Comparison of ENCODE assay signal across 21 cellular contexts in the genomic region with DNA sequence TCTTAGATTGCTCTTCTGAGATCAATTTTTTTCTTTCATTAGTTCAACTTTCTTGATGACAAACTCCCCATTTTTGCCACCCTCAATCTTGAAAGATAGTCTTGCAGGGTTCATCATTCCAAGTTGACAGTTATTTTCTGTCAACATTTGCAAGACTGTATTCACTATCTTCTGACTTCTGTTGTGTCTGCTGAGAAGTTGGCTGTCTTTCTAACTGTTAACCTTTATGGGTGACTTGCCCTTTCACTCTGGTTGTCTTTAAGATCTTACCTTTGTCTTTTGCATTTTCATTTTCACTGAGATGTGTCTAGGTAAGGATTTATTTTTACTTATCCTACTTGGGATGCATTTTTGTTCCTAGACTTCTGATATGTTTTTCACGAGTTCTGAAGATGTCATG. TPM values are rescaled to one million over a fixed set of nuclear protein-coding genes. Genes with fewer than 3 reads are reported as not detected.
DNase-seq lines count a peak whose midpoint lies in the region; ATAC-seq, FAIRE-seq and TF ChIP-seq lines count a peak whose summit lies in the region.
"Had no signal": no experiment of that assay in that cellular context is flagged by ENCODE, and none has a peak within 500 bp of the region (broad histone marks: within the 10 kb centered on the region; RNA-seq: fewer than 3 reads in every experiment).

No MANE protein-coding gene starts in this region.

- H3K4me3 ChIP-seq in HCT116 (replicated peaks in 1 of 2; ENCODE audit: low read depth in 1 of 2, low read length in 2 of 2) = no peak overlapping the region
- no peak overlapping the region for H3K4me3 ChIP-seq in GM12878
- no peak overlapping the region for H3K4me3 ChIP-seq in stomach
- H3K4me3 ChIP-seq: BLaER1 treated with 17β-estradiol and CSF1 and Interleukin-3, amounts not matched to agents 10 nM and 100 nM had no signal

- H3K36me3 ChIP-seq in HCT116 (ENCODE audit: control insufficient read depth in 1 of 2, insufficient read depth in 2 of 2, low read length in 2 of 2) (no peaks in the 10 kb centered on the region), GM12878 (ENCODE audit: control insufficient read depth in 2 of 2, insufficient read depth in 2 of 2, low read length in 1 of 2) (no peaks in the 10 kb centered on the region), stomach (no peaks in the 10 kb centered on the region)
- H3K36me3 ChIP-seq: BLaER1 treated with 17β-estradiol and CSF1 and Interleukin-3, amounts not matched to agents 10 nM and 100 nM had no signal

- no peaks in the 10 kb centered on the region for H3K79me2 ChIP-seq in HCT116 (ENCODE audit: insufficient read depth, low read length)
- no peaks in the 10 kb centered on the region for H3K79me2 ChIP-seq in GM12878 (ENCODE audit: control insufficient read depth, insufficient read depth, low read length)

- H3K9ac ChIP-seq in HCT116 (ENCODE audit: low read length) (no peak overlapping the region), GM12878 (ENCODE audit: control insufficient read depth, insufficient read depth, low read length) (no peak overlapping the region)
- H3K9ac ChIP-seq: BLaER1 treated with 17β-estradiol and CSF1 and Interleukin-3, amounts not matched to agents 10 nM and 100 nM had no signal

- TF ChIP-seq EP300 in GM12878 (IDR thresholded peaks at IDR 0.05; ENCODE audit: borderline replicate concordance in 1 of 2, control insufficient read depth in 1 of 2, low read depth in 2 of 2, low read length in 2 of 2) = no peak
- TF ChIP-seq EP300 in stomach (IDR thresholded peaks at IDR 0.05) = no peak

- H4K20me1 ChIP-seq in HCT116 (ENCODE audit: insufficient read depth) (no peaks in the 10 kb centered on the region), GM12878 (ENCODE audit: control insufficient read depth, insufficient read depth) (no peaks in the 10 kb centered on the region)
- H4K20me1 ChIP-seq: BLaER1 treated with 17β-estradiol and CSF1 and Interleukin-3, amounts not matched to agents 10 nM and 100 nM had no signal

- FAIRE-seq in H54 (lab: Jason Lieb, UNC) (peak; percentile 6), GM12878 (lab: Jason Lieb, UNC) (no peak)
- FAIRE-seq: A204.1, D721Med, G401.6, GM12892, GM18507 had no signal

- peaks cover 0 to 10% of the 10 kb centered on the region in 2 experiments; a peak in 1 of 4 replicates for H3K4me1 ChIP-seq in HCT116 (ENCODE audit: control insufficient read depth in 1 of 2, insufficient read depth in 2 of 2, low read length in 2 of 2)
- H3K4me1 ChIP-seq in GM12878 (ENCODE audit: control insufficient read depth, insufficient read depth, low read length) = peaks cover 6% of the 10 kb centered on the region
- H3K4me1 ChIP-seq in stomach = peaks cover 0 to 7% (median 2%) of the 10 kb centered on the region in 4 donors

- no peak for ATAC-seq in HCT116
- ATAC-seq in GM12878 = no peak
- no peak for ATAC-seq in HG03521 (IDR thresholded peaks at IDR 0.05; ENCODE audit: unreplicated experiment)
- ATAC-seq: CD8-positive, alpha-beta T cell had no signal

- H3K27ac ChIP-seq in HCT116 (ENCODE audit: low read depth, low read length) (no peak overlapping the region), GM12878 (ENCODE audit: control insufficient read depth, insufficient read depth) (no peak overlapping the region), stomach (no peak overlapping the region)
- H3K27ac ChIP-seq: BLaER1 treated with 17β-estradiol and CSF1 and Interleukin-3, amounts not matched to agents 10 nM and 100 nM; C4-2B had no signal

- H2AFZ ChIP-seq in HCT116 (ENCODE audit: low read depth, low read length, poor library complexity, severe bottlenecking) = no peak overlapping the region
- H2AFZ ChIP-seq in GM12878 (ENCODE audit: control insufficient read depth, low read depth, low read length) = no peak overlapping the region

- TF ChIP-seq CTCF in HCT116 (IDR thresholded peaks at IDR 0.05 in 2 of 3, conservative IDR thresholded peaks at IDR 0.05 in 1 of 3; ENCODE audit: borderline replicate concordance in 1 of 3, insufficient read depth in 1 of 3, low read depth in 2 of 3, low read length in 2 of 3) = no peak
- no peak for TF ChIP-seq CTCF in GM12878 (IDR thresholded peaks at IDR 0.05 in 2 of 3, conservative IDR thresholded peaks at IDR 0.05 in 1 of 3; ENCODE audit: control insufficient read depth in 2 of 3, extremely low read depth in 1 of 3, insufficient read depth in 1 of 3, low read depth in 3 of 3, low read length in 3 of 3)
- no peak for TF ChIP-seq CTCF in stomach (IDR thresholded peaks at IDR 0.05)

- POLR2A ChIA-PET in HCT116 (lab: Charles Lee) = no interaction called here
- POLR2A ChIA-PET in GM12878 (lab: Charles Lee) = no interaction called here

- RAD21 ChIA-PET in HCT116 (lab: Charles Lee; ENCODE audit: low non-redundant PET in 1 of 2, low total read pairs in 2 of 2, uncharacterized antibody in 2 of 2, unreplicated experiment in 2 of 2) = no interaction called here
- RAD21 ChIA-PET in GM12878 (lab: Charles Lee; ENCODE audit: unreplicated experiment) = no interaction called here

- intact Hi-C loops in HCT116 (cut with micrococcal nuclease) (no loop called here), GM12878 (cut with micrococcal nuclease; ENCODE audit: unreplicated experiment) (no loop called here), stomach (cut with DNase I; ENCODE audit: low total_unique reads) (no loop called here)

- peaks cover 3 to 5% of the 10 kb centered on the region in 2 experiments; a peak in 1 of 4 replicates for H3K9me3 ChIP-seq in HCT116 (ENCODE audit: control insufficient read depth in 1 of 2, insufficient read depth in 1 of 2, low read depth in 1 of 2, low read length in 2 of 2)
- peaks cover 6% of the 10 kb centered on the region for H3K9me3 ChIP-seq in GM12878 (replicated peaks; ENCODE audit: control insufficient read depth, insufficient read depth, low read length)
- peaks cover 3 to 10% (median 6%) of the 10 kb centered on the region in 4 donors for H3K9me3 ChIP-seq in stomach

- H3K9me2 ChIP-seq in HCT116 (ENCODE audit: insufficient read depth) = no peaks in the 10 kb centered on the region

- no peak for TF ChIP-seq RAD21 in HCT116 (IDR thresholded peaks at IDR 0.05; ENCODE audit: low read depth)
- TF ChIP-seq RAD21 in GM12878 (IDR thresholded peaks at IDR 0.05; ENCODE audit: insufficient read depth, low read depth, low read length) = no peak

- DNase-seq in H54 (ENCODE audit: insufficient read length, low spot score) = no peak
- no peak for DNase-seq in HCT116 (ENCODE audit: low read depth, low spot score)
- no peak for DNase-seq in GM12878 (ENCODE audit: low read depth, low spot score)
- no peak for DNase-seq in ACHN
- DNase-seq in stomach = no peak
- DNase-seq: 8988T; AML-193; Caco-2; Calu3; CD4-positive, alpha-beta T cell; CD8-positive, alpha-beta T cell; DMS79 treated with DMSO at 0.1 percent for 48 hours; GF-D8 had no signal

- TF ChIP-seq POLR2A in H54 (IDR thresholded peaks at IDR 0.05; ENCODE audit: low read depth, low read length) (no peak), HCT116 (IDR thresholded peaks at IDR 0.05; ENCODE audit: borderline replicate concordance, extremely low read depth, insufficient read depth, insufficient read length) (no peak), GM12878 (IDR thresholded peaks at IDR 0.05; ENCODE audit: low read depth, low read length) (no peak), stomach (IDR thresholded peaks at IDR 0.05) (no peak)

- in situ Hi-C loops in GM12878 (cut with MboI) (loop anchor here (25.0 kb wide), 1 partner anchor 529 kb away; no protein-coding TSS in a partner anchor), ACHN (cut with HindIII; ENCODE audit: low pct_ligation_motif_present, low pct_unique_long_range_greater_than_20kb, low sequenced_read_pairs) (no loop called here)

- BruUV-seq in HCT116 (replicated peaks; lab: Mats Ljungman, UMichigan) = no TSS peak
- BruUV-seq in GM12878 (replicated peaks; lab: Mats Ljungman, UMichigan) = no TSS peak

- H3K4me2 ChIP-seq in HCT116 (ENCODE audit: low read length) = no peak overlapping the region
- H3K4me2 ChIP-seq in GM12878 (ENCODE audit: control insufficient read depth, insufficient read depth) = no peak overlapping the region
- H3K4me2 ChIP-seq: BLaER1 treated with 17β-estradiol and CSF1 and Interleukin-3, amounts not matched to agents 10 nM and 100 nM had no signal

- CTCF ChIA-PET in HCT116 (lab: Charles Lee) = no interaction called here
- CTCF ChIA-PET in GM12878 (lab: Yijun Ruan, JAX) = interaction anchor here (1.3 to 1.7 kb wide), 2 partner anchors 13 to 205 kb away, joined by 3 to 5 read pairs; no protein-coding TSS in a partner anchor

- 33% methylated on average over 1 of the region's 1 CpG for WGBS in GM12878 (ENCODE audit: insufficient coverage, insufficient replicate concordance, low lambda C conversion rate, missing lambda C conversion rate)
- WGBS in stomach, 5 donors = 67 to 89% (median 79%) methylated on average over 1 of the region's 1 CpG

- SMC1A ChIA-PET in GM12878 (lab: Charles Lee; ENCODE audit: uncharacterized antibody, unreplicated experiment) = no interaction called here

- H3K27me3 ChIP-seq in HCT116 (ENCODE audit: insufficient read depth, low read length) (no peaks in the 10 kb centered on the region), GM12878 (replicated peaks in 1 of 2; ENCODE audit: control insufficient read depth in 2 of 2, insufficient read depth in 2 of 2, low read length in 1 of 2) (no peaks in the 10 kb centered on the region), stomach (peaks cover 0 to 9% (median 0%) of the 10 kb centered on the region in 3 donors)
- H3K27me3 ChIP-seq: BLaER1 treated with 17β-estradiol and CSF1 and Interleukin-3, amounts not matched to agents 10 nM and 100 nM had no signal

RNA-seq across cellular contexts. Expression of gene PIGZ, which starts 14.6 kb away (rescaled TPM):
- total RNA-seq in HCT116 (2021; ENCODE audit: unreplicated experiment) (1.4 TPM), GM12878 (2014; rRNA removed) (0.54 and 0.85 TPM in 2 replicates), GM12878 (2014; rRNA removed; fragmentation: Illumina TruSeq; extraction: Trizol) (0.31 and 0.69 TPM in 2 replicates), GM12878 (2021) (0.90 and 1.2 TPM in 2 replicates), stomach (100 to 1,000 TPM in 1 of 5 donors, 10 to 100 TPM in 1, 1 to 10 TPM in 3; 1.2 to 125 (median 9.2) TPM)
- polyA plus RNA-seq in HCT116 (2012) = 1.5 and 2.0 TPM in 2 replicates
- total RNA-seq in GM12878 (2013; cell fraction: nucleolus; rRNA removed) = 5.9 and 7.0 TPM in 2 replicates
- 1.5 TPM for polyA plus RNA-seq in GM12878 (2011; ENCODE audit: low read depth)
- polyA plus RNA-seq in GM12878 (2011; rRNA removed) (0.29 and 0.42 TPM in 2 replicates), GM12878 (2014; fragmentation: Illumina TruSeq; extraction: Trizol) (0.44 and 0.88 TPM in 2 replicates), GM12878 (2014; fragmentation: Nextera tagmentation; extraction: Ambion mirVana) (under 1 TPM; 0.06 to 0.42 TPM), GM12878 (2014; rRNA removed) (1.1 TPM in 2 replicates), GM12878 (2016; fragmentation: Nextera tagmentation; extraction: Ambion mirVana) (under 1 TPM; 0.44 to 1.00 TPM), stomach (1 to 10 TPM; 3.0 to 5.6 (median 4.1) TPM)
- polyA plus RNA-seq in GM12878 (2011; cell fraction: cytosol; rRNA removed) = 0.32 and 0.45 TPM in 2 replicates
- polyA plus RNA-seq in GM12878 (2011; cell fraction: nucleus; rRNA removed) = 0.69 and 1.4 TPM in 2 replicates
- 2.7 and 3.0 TPM in 2 replicates for polyA plus RNA-seq in GM12878 (2012)
- 0.10 and 0.29 TPM in 2 replicates for polyA minus RNA-seq in GM12878 (2011; rRNA and poly(A)+ RNA removed)
- polyA minus RNA-seq in GM12878 (2011; cell fraction: cytosol; rRNA and poly(A)+ RNA removed) = 0.42 TPM in 1 of 2 replicates, not detected in the other
- 0.12 and 0.19 TPM in 2 replicates for polyA minus RNA-seq in GM12878 (2011; cell fraction: nucleus; rRNA and poly(A)+ RNA removed)
- total RNA-seq: CD8-positive, alpha-beta T cell had no signal

RNA-seq across cellular contexts. Expression of gene NCBP2, which starts 40.9 kb away (rescaled TPM):
- total RNA-seq in HCT116 (2021; ENCODE audit: unreplicated experiment) (82.4 TPM), GM12878 (2014; rRNA removed) (59.6 and 66.0 TPM in 2 replicates), GM12878 (2014; rRNA removed; fragmentation: Illumina TruSeq; extraction: Trizol) (80.1 and 81.4 TPM in 2 replicates), GM12878 (2021) (70.5 and 75.8 TPM in 2 replicates), stomach (10 to 100 TPM; 15.4 to 45.4 (median 32.1) TPM)
- 59.4 and 75.4 TPM in 2 replicates for polyA plus RNA-seq in HCT116 (2012)
- 85.5 and 95.3 TPM in 2 replicates for total RNA-seq in GM12878 (2013; cell fraction: nucleolus; rRNA removed)
- 75.2 TPM for polyA plus RNA-seq in GM12878 (2011; ENCODE audit: low read depth)
- polyA plus RNA-seq in GM12878 (2011; rRNA removed) (111 and 136 TPM in 2 replicates), GM12878 (2014; fragmentation: Illumina TruSeq; extraction: Trizol) (108 and 117 TPM in 2 replicates), GM12878 (2014; fragmentation: Nextera tagmentation; extraction: Ambion mirVana) (10 to 100 TPM; 66.6 to 94.1 TPM), GM12878 (2014; rRNA removed) (92.0 and 98.7 TPM in 2 replicates), GM12878 (2016; fragmentation: Nextera tagmentation; extraction: Ambion mirVana) (100 to 1,000 TPM; 128 to 136 TPM), stomach (10 to 100 TPM; 37.4 to 52.5 (median 49.2) TPM)
- 59.4 and 61.2 TPM in 2 replicates for polyA plus RNA-seq in GM12878 (2011; cell fraction: cytosol; rRNA removed)
- polyA plus RNA-seq in GM12878 (2011; cell fraction: nucleus; rRNA removed) = 56.3 and 67.5 TPM in 2 replicates
- polyA plus RNA-seq in GM12878 (2012) = 87.9 and 97.2 TPM in 2 replicates
- polyA minus RNA-seq in GM12878 (2011; rRNA and poly(A)+ RNA removed) = 36.1 and 58.9 TPM in 2 replicates
- polyA minus RNA-seq in GM12878 (2011; cell fraction: cytosol; rRNA and poly(A)+ RNA removed) = 19.6 and 20.0 TPM in 2 replicates
- polyA minus RNA-seq in GM12878 (2011; cell fraction: nucleus; rRNA and poly(A)+ RNA removed) = 25.4 and 29.8 TPM in 2 replicates

RNA-seq across cellular contexts. Expression of gene MELTF, which starts 46.4 kb away (rescaled TPM):
- 47.6 TPM for total RNA-seq in HCT116 (2021; ENCODE audit: unreplicated experiment)
- polyA plus RNA-seq in HCT116 (2012) = 33.9 and 37.7 TPM in 2 replicates
- total RNA-seq in GM12878 (2013; cell fraction: nucleolus; rRNA removed) = 140 and 164 TPM in 2 replicates
- total RNA-seq in GM12878 (2014; rRNA removed) = 23.8 and 26.9 TPM in 2 replicates
- total RNA-seq in GM12878 (2014; rRNA removed; fragmentation: Illumina TruSeq; extraction: Trizol) = 13.9 and 14.1 TPM in 2 replicates
- total RNA-seq in GM12878 (2021) = 44.3 and 49.1 TPM in 2 replicates
- 23.1 TPM for polyA plus RNA-seq in GM12878 (2011; ENCODE audit: low read depth)
- polyA plus RNA-seq in GM12878 (2011; rRNA removed) = 4.0 and 6.7 TPM in 2 replicates
- 6.0 and 9.0 TPM in 2 replicates for polyA plus RNA-seq in GM12878 (2011; cell fraction: cytosol; rRNA removed)
- 47.3 and 52.4 TPM in 2 replicates for polyA plus RNA-seq in GM12878 (2011; cell fraction: nucleus; rRNA removed)
- polyA plus RNA-seq in GM12878 (2012) = 17.8 and 24.6 TPM in 2 replicates
- 5.0 and 10.4 TPM in 2 replicates for polyA plus RNA-seq in GM12878 (2014; fragmentation: Illumina TruSeq; extraction: Trizol)
- 1 to 10 TPM in 1 of 2 experiments, under 1 TPM in 1; 0.55 to 1.3 TPM for polyA plus RNA-seq in GM12878 (2014; fragmentation: Nextera tagmentation; extraction: Ambion mirVana)
- 31.8 and 40.1 TPM in 2 replicates for polyA plus RNA-seq in GM12878 (2014; rRNA removed)
- 10 to 100 TPM in 1 of 2 experiments, 1 to 10 TPM in 1; 9.4 to 11.8 TPM for polyA plus RNA-seq in GM12878 (2016; fragmentation: Nextera tagmentation; extraction: Ambion mirVana)
- polyA minus RNA-seq in GM12878 (2011; rRNA and poly(A)+ RNA removed) = 7.5 and 12.0 TPM in 2 replicates
- 5.2 and 6.5 TPM in 2 replicates for polyA minus RNA-seq in GM12878 (2011; cell fraction: cytosol; rRNA and poly(A)+ RNA removed)
- polyA minus RNA-seq in GM12878 (2011; cell fraction: nucleus; rRNA and poly(A)+ RNA removed) = 13.3 and 24.5 TPM in 2 replicates
- 1 to 10 TPM in 3 of 5 donors, under 1 TPM in 2; 0.45 to 4.4 (median 3.5) TPM for total RNA-seq in stomach
- 1 to 10 TPM in 2 of 3 donors, under 1 TPM in 1; 0.76 to 1.8 (median 1.3) TPM for polyA plus RNA-seq in stomach
